In genomic region chr17:32518856-32519768, GRCh38 we compare ENCODE assay signal across 8 cellular contexts. TPM values are rescaled to one million over a fixed set of nuclear protein-coding genes. Genes with fewer than 3 reads are reported as not detected.
A peak's percentile ranks its signal among the peaks of the same experiment; 100 is the strongest.
DNase-seq lines count a peak whose midpoint lies in the region; ATAC-seq and TF ChIP-seq lines count a peak whose summit lies in the region.

No MANE protein-coding gene starts in this region.

- intact Hi-C loops in left ventricle myocardium inferior (cut with micrococcal nuclease), result no loop called here

- no peaks in the 10 kb centered on the region for H3K36me3 ChIP-seq in BJ (ENCODE audit: control insufficient read depth, insufficient read depth, low read length)
- no peaks in the 10 kb centered on the region for H3K36me3 ChIP-seq in SJCRH30
- no peaks in the 10 kb centered on the region for H3K36me3 ChIP-seq in adipocyte (ENCODE audit: control insufficient read depth, insufficient read depth, low read length, severe bottlenecking)
- no peaks in the 10 kb centered on the region for H3K36me3 ChIP-seq in left ventricle myocardium inferior

- H3K9me3 ChIP-seq in SJCRH30 (replicated peaks) (no peaks in the 10 kb centered on the region), adipocyte (ENCODE audit: control insufficient read depth, low read length) (no peaks in the 10 kb centered on the region), left ventricle myocardium inferior (replicated peaks) (no peaks in the 10 kb centered on the region)

- no peak for ATAC-seq in GM18519 (IDR thresholded peaks at IDR 0.05; ENCODE audit: low FRiP score, unreplicated experiment)

- no peaks in the 10 kb centered on the region for H3K27me3 ChIP-seq in BJ (ENCODE audit: control insufficient read depth, insufficient read depth, low read length)
- H3K27me3 ChIP-seq in SJCRH30, result no peaks in the 10 kb centered on the region
- no peaks in the 10 kb centered on the region for H3K27me3 ChIP-seq in adipocyte (replicated peaks; ENCODE audit: control insufficient read depth, insufficient read depth, low read length)
- H3K27me3 ChIP-seq in left ventricle myocardium inferior (ENCODE audit: low read depth), result no peaks in the 10 kb centered on the region

- POLR2A ChIA-PET in BJ (lab: Charles Lee), result no interaction called here

- peak; percentile 18 for DNase-seq in BJ (ENCODE audit: low read depth)
- peak; percentile 63 for DNase-seq in HPDE6-E6E7 (ENCODE audit: extremely low spot score)
- peak; percentile 78 to 79 for DNase-seq in SJCRH30
- peak; percentile 72 for DNase-seq in adipocyte (ENCODE audit: low read depth)
- DNase-seq in left ventricle myocardium inferior, result peak; percentile 57
- DNase-seq in skeletal muscle cell (ENCODE audit: low read depth), result no peak
- no peak for DNase-seq in HuH-7.5 (ENCODE audit: low spot score)

- H3K4me3 ChIP-seq in BJ (ENCODE audit: low read depth, low read length) (peak overlapping the region; percentile 50), SJCRH30 (peak overlapping the region; percentile 50), adipocyte (ENCODE audit: low read length) (peak overlapping the region; percentile 70), left ventricle myocardium inferior (peak overlapping the region; percentile 70), skeletal muscle cell (ENCODE audit: low read depth, low read length) (peak overlapping the region; percentile 46)

- TF ChIP-seq CTCF in BJ (IDR thresholded peaks at IDR 0.05; ENCODE audit: insufficient read depth, low read depth, low read length) (no peak), left ventricle myocardium inferior (IDR thresholded peaks at IDR 0.05; ENCODE audit: borderline replicate concordance) (no peak)

- H3K4me1 ChIP-seq in SJCRH30 (peaks cover 35% of the 10 kb centered on the region), adipocyte (ENCODE audit: control insufficient read depth, insufficient read depth, low read length) (peaks cover 13% of the 10 kb centered on the region), left ventricle myocardium inferior (peaks cover 36% of the 10 kb centered on the region)

- CTCF ChIA-PET in BJ (lab: Yijun Ruan, JAX), result interaction anchor here (0.6 to 1.5 kb wide), 3 partner anchors 9 to 35 kb away, joined by 3 read pairs; no protein-coding TSS in a partner anchor

- peak overlapping the region; percentile 64 for H3K27ac ChIP-seq in SJCRH30
- peak overlapping the region; percentile 53 for H3K27ac ChIP-seq in left ventricle myocardium inferior (replicated peaks)

- H3K9ac ChIP-seq in adipocyte (ENCODE audit: low read length), result peak overlapping the region; percentile 61

RNA-seq across cellular contexts. Expression of gene CDK5R1, which starts 32.3 kb away (rescaled TPM):
- polyA plus RNA-seq in BJ (2011; rRNA removed), result 0.20 and 0.26 TPM in 2 replicates
- polyA minus RNA-seq in BJ (2011; rRNA and poly(A)+ RNA removed), result 0.41 and 0.43 TPM in 2 replicates
- 3.6 and 4.7 TPM in 2 replicates for total RNA-seq in SJCRH30 (2014; rRNA removed; shearing (Covaris generic))
- 1.5 TPM for total RNA-seq in left ventricle myocardium inferior

Comparison
In these comparisons a context has a peak if more than half of its experiments do, and no peak if none do; other contexts are left out.
1. DNase-seq: peak in BJ (single experiment), HPDE6-E6E7 (single experiment), SJCRH30 (2 of 2), adipocyte (single experiment) and left ventricle myocardium inferior (single experiment); none in skeletal muscle cell (single experiment) and HuH-7.5 (single experiment).
2. Peak in every context shown above with its lines, with median percentiles within 50 percentile points of each other: H3K4me3 ChIP-seq.